Comparison of ENCODE assay signal across 13 cellular contexts in genomic region chr1:246577082-246577719, GRCh38. TPM values are rescaled to one million over a fixed set of nuclear protein-coding genes. Genes with fewer than 3 reads are reported as not detected.
DNase-seq lines count a peak whose midpoint lies in the region; ATAC-seq and TF ChIP-seq lines count a peak whose summit lies in the region.
"Had no signal": no experiment of that assay in that cellular context is flagged by ENCODE, and none has a peak within 500 bp of the region (broad histone marks: within the 10 kb centered on the region; RNA-seq: fewer than 3 reads in every experiment).

No MANE protein-coding gene starts in this region.

- no peak for ATAC-seq in HG03139 (IDR thresholded peaks at IDR 0.05; ENCODE audit: unreplicated experiment)
- ATAC-seq in HG02642 (IDR thresholded peaks at IDR 0.05; ENCODE audit: poor library complexity, unreplicated experiment): no peak

- H3K27ac Mint-ChIP-seq in immature natural killer cell (peak overlapping the region in 5 of 6 donors; percentile 30 to 65 (median 45)), type B pancreatic cell (peak overlapping the region; percentile 14)
- H3K27ac Mint-ChIP-seq: progenitor cell of endocrine pancreas had no signal

- H3K9me3 ChIP-seq in SK-N-MC (ENCODE audit: low read depth, low read length): no peaks in the 10 kb centered on the region
- H3K9me3 ChIP-seq: MG63 had no signal

- H3K27me3 Mint-ChIP-seq in immature natural killer cell (ENCODE audit: low read depth in 3 of 3): no peaks in the 10 kb centered on the region
- H3K27me3 Mint-ChIP-seq in type B pancreatic cell: no peaks in the 10 kb centered on the region
- H3K27me3 Mint-ChIP-seq: progenitor cell of endocrine pancreas had no signal

- no peak overlapping the region for H3K4me3 ChIP-seq in SK-N-MC
- H3K4me3 ChIP-seq: MG63 had no signal

- H3K4me3 Mint-ChIP-seq in immature natural killer cell (peak overlapping the region in 4 of 5 donors; percentile 9 to 67 (median 28)), type B pancreatic cell (no peak overlapping the region)

- no peaks in the 10 kb centered on the region for H3K36me3 ChIP-seq in SK-N-MC (ENCODE audit: insufficient read depth, low read length)
- H3K36me3 ChIP-seq: MG63 had no signal

- H3K4me1 Mint-ChIP-seq in immature natural killer cell (peaks cover 46 to 81% of the 10 kb centered on the region in 2 donors), type B pancreatic cell (ENCODE audit: unreplicated experiment) (peaks cover 22% of the 10 kb centered on the region)

- no peak for TF ChIP-seq CTCF in type B pancreatic cell (conservative IDR thresholded peaks at IDR 0.05)

- 0 out of 2 replicates have a peak overlapping the region, but pooled peaks have one; percentile 29 for H3K27ac ChIP-seq in SK-N-MC
- H3K27ac ChIP-seq: HL-60 had no signal

- peak; percentile 22 for DNase-seq in stimulated activated CD4-positive, alpha-beta T cell treated with anti-CD3 and anti-CD28 coated beads, Interleukin-15, amount 100 ng/mL, for 24 hours
- DNase-seq in stimulated activated CD4-positive, alpha-beta T cell treated with anti-CD3 and anti-CD28 coated beads, Interleukin-12 subunit alpha, Interleukin-12 subunit beta, amount 100 ng/mL, for 4 hours: no peak
- DNase-seq in SK-N-MC (ENCODE audit: low read depth, low spot score) (no peak), immature natural killer cell (no peak), type B pancreatic cell (ENCODE audit: extremely low spot score, unreplicated experiment) (no peak), UCSD-AML1 (lab: John Stamatoyannopoulos, UW; ENCODE audit: unreplicated experiment) (no peak)
- DNase-seq: EL; MG63; stimulated activated CD4-positive, alpha-beta T cell treated with anti-CD3 and anti-CD28 coated beads, Interleukin-4, amount 100 ng/mL, for 4 hours had no signal

- H3K36me3 Mint-ChIP-seq in immature natural killer cell: peaks cover 0 to 5% (median 5%) of the 10 kb centered on the region in 3 donors
- H3K36me3 Mint-ChIP-seq in type B pancreatic cell: peaks cover 5% of the 10 kb centered on the region

- H3K9me3 Mint-ChIP-seq in immature natural killer cell (no peaks in the 10 kb centered on the region), type B pancreatic cell (no peaks in the 10 kb centered on the region)

- H3K9ac ChIP-seq in SK-N-MC (ENCODE audit: insufficient read length): no peak overlapping the region

RNA-seq across cellular contexts. Expression of gene CNST, which starts 10.9 kb away (rescaled TPM):
- polyA plus RNA-seq in immature natural killer cell: 10 to 100 TPM; 21.8 to 30.0 (median 24.1) TPM
- total RNA-seq in type B pancreatic cell (ENCODE audit: low replicate concordance): 15.5 and 17.9 TPM in 2 replicates

RNA-seq across cellular contexts. Expression of gene TFB2M, which starts 11.1 kb away (rescaled TPM):
- polyA plus RNA-seq in immature natural killer cell: 10 to 100 TPM; 15.0 to 17.9 (median 15.6) TPM
- 12.9 and 14.7 TPM in 2 replicates for total RNA-seq in type B pancreatic cell (ENCODE audit: low replicate concordance)
